In genomic region chr16:76900285-76901263, GRCh38 we compare ENCODE assay signal across 16 cellular contexts.
"Had no signal": no experiment of that assay in that cellular context is flagged by ENCODE, and none has a peak within 500 bp of the region (broad histone marks: within the 10 kb centered on the region; RNA-seq: fewer than 3 reads in every experiment).

No MANE protein-coding gene starts in this region.

- DNase-seq: activated CD4-positive, alpha-beta T cell treated with anti-CD3 and anti-CD28 coated beads for 48 hours; activated CD8-positive, alpha-beta memory T cell treated with anti-CD3 and anti-CD28 coated beads, Interleukin-2, amount 50 U/mL, for 48 hours; activated CD8-positive, alpha-beta T cell treated with anti-CD3 and anti-CD28 coated beads, Interleukin-2, amount 10 ng/mL, durations not matched to agents 7 days and 5 days; activated naive CD4-positive, alpha-beta T cell treated with anti-CD3 and anti-CD28 coated beads, Interleukin-2, amount 10 ng/mL, durations not matched to agents 7 days and 5 days; brain microvascular endothelial cell; effector memory CD4-positive, alpha-beta T cell; gastrocnemius medialis; naive thymus-derived CD4-positive, alpha-beta T cell; posterior cingulate gyrus; stimulated activated naive CD4-positive, alpha-beta T cell; trophoblast cell had no signal

- FAIRE-seq: keratinocyte had no signal

- H3K27ac ChIP-seq: brain microvascular endothelial cell, gastrocnemius medialis, neutrophil had no signal

- H3K27me3 ChIP-seq: brain microvascular endothelial cell, gastrocnemius medialis, neutrophil had no signal

- H3K4me1 ChIP-seq: gastrocnemius medialis had no signal

- H3K36me3 ChIP-seq: brain microvascular endothelial cell, gastrocnemius medialis, neutrophil had no signal

- ATAC-seq: activated CD8-positive, alpha-beta T cell treated with anti-CD3 and anti-CD28 coated beads, Interleukin-2, amount 10 ng/mL, durations not matched to agents 7 days and 5 days; activated T-helper 17 cell treated with anti-CD3 and anti-CD28 coated beads, Interleukin-2, amount 50 U/mL, for 72 hours; gastrocnemius medialis; naive thymus-derived CD4-positive, alpha-beta T cell; sciatic nerve had no signal

- H3K4me3 ChIP-seq: gastrocnemius medialis, lung had no signal

- H3K9me3 ChIP-seq: gastrocnemius medialis, neutrophil had no signal
